In genomic region chr16:56970934-56971767, GRCh38 we compare ENCODE assay signal across 12 cellular contexts. TPM values are rescaled to one million over a fixed set of nuclear protein-coding genes. Genes with fewer than 3 reads are reported as not detected.
A peak's percentile ranks its signal among the peaks of the same experiment; 100 is the strongest.
DNase-seq lines count a peak whose midpoint lies in the region; ATAC-seq, FAIRE-seq and TF ChIP-seq lines count a peak whose summit lies in the region.
"Had no signal": no experiment of that assay in that cellular context is flagged by ENCODE, and none has a peak within 500 bp of the region (broad histone marks: within the 10 kb centered on the region; RNA-seq: fewer than 3 reads in every experiment).

No MANE protein-coding gene starts in this region.

- H3K4me3 ChIP-seq in breast epithelium, result no peak overlapping the region
- H3K4me3 ChIP-seq in osteoblast (ENCODE audit: insufficient read depth, low read length), result no peak overlapping the region
- H3K4me3 ChIP-seq: hepatocyte, prostate gland had no signal

- intact Hi-C loops in breast epithelium (cut with DNase I; ENCODE audit: low total_unique reads), result no loop called here

- no peak for DNase-seq in GM12891 (ENCODE audit: insufficient read length, low spot score)
- DNase-seq in fibroblast of gingiva (ENCODE audit: low read depth), result peak; percentile 51
- no peak for DNase-seq in breast epithelium (ENCODE audit: low spot score in 2 of 2)
- no peak for DNase-seq in activated gamma-delta T cell (lab: John Stamatoyannopoulos, UW)
- no peak for DNase-seq in osteoblast (ENCODE audit: insufficient read length, low spot score, missing footprints)
- DNase-seq in stimulated activated CD4-positive, alpha-beta T cell treated with anti-CD3 and anti-CD28 coated beads, Interleukin-1b, Interleukin-23, amount 100 ng/mL, for 48 hours, result no peak

- TF ChIP-seq POLR2A in GM12891 (IDR thresholded peaks at IDR 0.05; ENCODE audit: low read depth, low read length), result no peak
- no peak for TF ChIP-seq POLR2A in breast epithelium (IDR thresholded peaks at IDR 0.05)

- no peak overlapping the region for H3K27ac ChIP-seq in breast epithelium
- H3K27ac ChIP-seq in osteoblast (ENCODE audit: low read depth, low read length), result no peak overlapping the region
- H3K27ac ChIP-seq: hepatocyte, prostate gland had no signal

- H3K4me2 ChIP-seq in osteoblast (ENCODE audit: insufficient read depth, low read length), result no peak overlapping the region
- H3K4me2 ChIP-seq: hepatocyte had no signal

- no peaks in the 10 kb centered on the region for H3K27me3 ChIP-seq in breast epithelium
- H3K27me3 ChIP-seq in osteoblast (ENCODE audit: insufficient read depth, low read length), result peaks cover 2% of the 10 kb centered on the region
- H3K27me3 ChIP-seq: hepatocyte had no signal

- H2AFZ ChIP-seq in osteoblast (ENCODE audit: low read length), result no peak overlapping the region
- H2AFZ ChIP-seq: hepatocyte had no signal

- TF ChIP-seq CTCF in breast epithelium (IDR thresholded peaks at IDR 0.05), result no peak
- no peak for TF ChIP-seq CTCF in osteoblast (IDR thresholded peaks at IDR 0.05; ENCODE audit: extremely low read depth, low read depth, low read length)

- H3K79me2 ChIP-seq in osteoblast (ENCODE audit: insufficient read depth, low read length), result no peaks in the 10 kb centered on the region
- H3K79me2 ChIP-seq: hepatocyte had no signal

- H3K9me3 ChIP-seq in breast epithelium (no peaks in the 10 kb centered on the region), osteoblast (ENCODE audit: low read depth, low read length) (no peaks in the 10 kb centered on the region)
- H3K9me3 ChIP-seq: prostate gland had no signal

- H3K36me3 ChIP-seq in breast epithelium (no peaks in the 10 kb centered on the region), osteoblast (ENCODE audit: insufficient read depth, low read length) (no peaks in the 10 kb centered on the region)
- H3K36me3 ChIP-seq: prostate gland had no signal

- H3K4me1 ChIP-seq in breast epithelium, result no peaks in the 10 kb centered on the region
- peaks cover 14% of the 10 kb centered on the region for H3K4me1 ChIP-seq in osteoblast (ENCODE audit: insufficient read depth, low read length)
- H3K4me1 ChIP-seq: prostate gland had no signal

- no peaks in the 10 kb centered on the region for H4K20me1 ChIP-seq in osteoblast (ENCODE audit: insufficient read depth, low read length)

- ATAC-seq in GM21390 (IDR thresholded peaks at IDR 0.05; ENCODE audit: unreplicated experiment) (peak; percentile 81), HG03280 (IDR thresholded peaks at IDR 0.05; ENCODE audit: unreplicated experiment) (peak; percentile 54)

- peak; percentile 93 for FAIRE-seq in GM12891 (lab: Jason Lieb, UNC)
- FAIRE-seq: astrocyte had no signal

TF ChIP-seq in GM12891, 5 proteins besides CTCF, POLR2A, EP300 and RAD21:
- TF ChIP-seq POU2F2 (IDR thresholded peaks at IDR 0.05; ENCODE audit: low read depth, low read length) (no peak), PAX5 (IDR thresholded peaks at IDR 0.05; ENCODE audit: insufficient read depth, low read length, severe bottlenecking) (no peak), TAF1 (IDR thresholded peaks at IDR 0.05; ENCODE audit: low read depth, low read length) (no peak), POLR2AphosphoS5 (IDR thresholded peaks at IDR 0.05; ENCODE audit: low read depth, low read length) (no peak), SPI1 (IDR thresholded peaks at IDR 0.05; ENCODE audit: low read depth, low read length) (no peak)

RNA-seq across cellular contexts. Expression of gene CETP, which starts 9.4 kb away (rescaled TPM):
- 7.3 TPM for polyA plus RNA-seq in GM12891 (2012; ENCODE audit: low read depth, missing spikeins)
- total RNA-seq in breast epithelium (under 1 TPM; 0.44 to 0.80 (median 0.66) TPM), osteoblast (not detected in 2 replicates)
- total RNA-seq: astrocyte, Daoy, hepatocyte had no signal
- polyA plus RNA-seq: hepatocyte had no signal

RNA-seq across cellular contexts. Expression of gene NLRC5, which starts 18.2 kb away (rescaled TPM):
- 44.7 TPM for polyA plus RNA-seq in GM12891 (2012; ENCODE audit: low read depth, missing spikeins)
- 10 to 100 TPM; 18.4 to 34.4 (median 24.1) TPM for total RNA-seq in breast epithelium
- total RNA-seq in osteoblast, result 52.1 and 57.2 TPM in 2 replicates

RNA-seq across cellular contexts. Expression of gene HERPUD1, which starts 39.2 kb away (rescaled TPM):
- polyA plus RNA-seq in GM12891 (2012; ENCODE audit: low read depth, missing spikeins), result 92.3 TPM
- total RNA-seq in breast epithelium (100 to 1,000 TPM; 123 to 162 (median 149) TPM), osteoblast (190 and 209 TPM in 2 replicates)
